Comparison of ENCODE assay signal across 10 cellular contexts in the genomic region with DNA sequence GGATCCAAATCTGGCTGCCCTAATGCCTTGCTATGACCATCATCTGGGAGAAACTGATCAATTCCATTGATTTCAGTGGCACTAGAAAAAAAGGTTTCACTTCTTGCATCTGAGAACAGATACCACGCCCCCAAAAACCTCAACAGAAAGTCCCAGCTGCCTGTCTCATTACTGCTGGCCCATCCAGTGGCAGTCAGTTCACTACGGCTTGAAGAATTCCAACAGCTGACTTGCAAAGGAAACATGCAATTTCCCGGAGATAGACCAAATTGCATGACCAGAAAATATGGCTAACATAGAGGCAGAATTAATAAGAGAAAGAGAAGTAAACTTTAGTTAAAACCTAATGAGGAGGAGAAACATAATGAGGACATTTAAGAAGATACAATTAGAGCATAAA. TPM values are rescaled to one million over a fixed set of nuclear protein-coding genes. Genes with fewer than 3 reads are reported as not detected.
DNase-seq lines count a peak whose midpoint lies in the region; ATAC-seq, FAIRE-seq and TF ChIP-seq lines count a peak whose summit lies in the region.
"Had no signal": no experiment of that assay in that cellular context is flagged by ENCODE, and none has a peak within 500 bp of the region (broad histone marks: within the 10 kb centered on the region; RNA-seq: fewer than 3 reads in every experiment).

No MANE protein-coding gene starts in this region.

- H3K27ac ChIP-seq in GM12878 (ENCODE audit: control insufficient read depth, insufficient read depth) (peak overlapping the region; percentile 47), ascending aorta (no peak overlapping the region)

- SMC1A ChIA-PET in GM12878 (lab: Charles Lee; ENCODE audit: uncharacterized antibody, unreplicated experiment) = interaction anchor here (0.9 to 3.1 kb wide), 16 partner anchors 9 to 130 kb away, joined by 3 to 15 read pairs (median 4); no protein-coding TSS in a partner anchor

- DNase-seq in AG20443 (ENCODE audit: low spot score) (peak; percentile 71), GM12878 (ENCODE audit: low read depth, low spot score) (peak; percentile 65), iPS-NIHi7 (ENCODE audit: extremely low spot score) (no peak), GF-D8 (lab: John Stamatoyannopoulos, UW) (no peak), DMS153 treated with DMSO at 0.1 percent for 48 hours (lab: John Stamatoyannopoulos, UW; ENCODE audit: unreplicated experiment) (no peak), ascending aorta (ENCODE audit: low spot score in 2 of 2) (no peak)
- DNase-seq: left cardiac atrium, NCI-H1092 had no signal

- no peak overlapping the region for H3K9ac ChIP-seq in GM12878 (ENCODE audit: control insufficient read depth, insufficient read depth, low read length)

- RAD21 ChIA-PET in GM12878 (lab: Charles Lee; ENCODE audit: unreplicated experiment) = interaction anchor here (0.5 to 2.9 kb wide), 11 partner anchors 18 to 107 kb away, joined by 3 to 13 read pairs (median 3); a partner anchor contains a TSS

- TF ChIP-seq POLR2A in GM12878 (IDR thresholded peaks at IDR 0.05; ENCODE audit: low read depth, low read length) = no peak

- FAIRE-seq in GM12878 (lab: Jason Lieb, UNC) = peak; percentile 89

- POLR2A ChIA-PET in GM12878 (lab: Charles Lee) = interaction anchor here (1.0 to 1.6 kb wide), 2 partner anchors 9 to 10 kb away, joined by 3 to 6 read pairs; no protein-coding TSS in a partner anchor

- no peaks in the 10 kb centered on the region for H4K20me1 ChIP-seq in GM12878 (ENCODE audit: control insufficient read depth, insufficient read depth)

- H3K4me3 ChIP-seq in GM12878 (no peak overlapping the region), ascending aorta (no peak overlapping the region)

- CTCF ChIA-PET in GM12878 (lab: Yijun Ruan, JAX) = interaction anchor here (0.7 to 1.8 kb wide), 5 partner anchors 13 to 318 kb away, joined by 3 to 4 read pairs (median 3); no protein-coding TSS in a partner anchor

- in situ Hi-C loops in GM12878 (cut with MboI) = no loop called here

- H3K4me1 ChIP-seq in GM12878 (ENCODE audit: control insufficient read depth, insufficient read depth, low read length) (peaks cover 34% of the 10 kb centered on the region), ascending aorta (no peaks in the 10 kb centered on the region)

- H3K36me3 ChIP-seq in GM12878 (ENCODE audit: control insufficient read depth in 2 of 2, insufficient read depth in 2 of 2, low read length in 1 of 2) (no peaks in the 10 kb centered on the region), ascending aorta (no peaks in the 10 kb centered on the region)

- WGBS in GM12878 (ENCODE audit: insufficient coverage, insufficient replicate concordance, low lambda C conversion rate, missing lambda C conversion rate) = 0% methylated on average over 3 of the region's 3 CpGs

- peak overlapping the region; percentile 62 for H3K4me2 ChIP-seq in GM12878 (ENCODE audit: control insufficient read depth, insufficient read depth)

- BruUV-seq in GM12878 (replicated peaks; lab: Mats Ljungman, UMichigan) = no TSS peak

- H3K27me3 ChIP-seq in GM12878 (replicated peaks in 1 of 2; ENCODE audit: control insufficient read depth in 2 of 2, insufficient read depth in 2 of 2, low read length in 1 of 2) (no peaks in the 10 kb centered on the region), ascending aorta (no peaks in the 10 kb centered on the region)

- no peak overlapping the region for H2AFZ ChIP-seq in GM12878 (ENCODE audit: control insufficient read depth, low read depth, low read length)

- H3K9me3 ChIP-seq in GM12878 (replicated peaks; ENCODE audit: control insufficient read depth, insufficient read depth, low read length) = no peaks in the 10 kb centered on the region
- H3K9me3 ChIP-seq in ascending aorta = no peaks in the 10 kb centered on the region

- no peak for TF ChIP-seq RAD21 in GM12878 (IDR thresholded peaks at IDR 0.05; ENCODE audit: insufficient read depth, low read depth, low read length)

- intact Hi-C loops in GM12878 (cut with micrococcal nuclease; ENCODE audit: unreplicated experiment) (no loop called here), ascending aorta (cut with DNase I) (no loop called here)

- ATAC-seq in GM19372 (IDR thresholded peaks at IDR 0.05; ENCODE audit: low read depth, unreplicated experiment) (peak; percentile 72), HG03280 (IDR thresholded peaks at IDR 0.05; ENCODE audit: unreplicated experiment) (peak; percentile 80), GM12878 (peak; percentile 87)
- ATAC-seq: left cardiac atrium had no signal

- peak; percentile 60 to 75; a peak in 2 of 4 replicates for TF ChIP-seq EP300 in GM12878 (IDR thresholded peaks at IDR 0.05; ENCODE audit: borderline replicate concordance in 1 of 2, control insufficient read depth in 1 of 2, low read depth in 2 of 2, low read length in 2 of 2)

- TF ChIP-seq CTCF in GM12878 (IDR thresholded peaks at IDR 0.05 in 2 of 3, conservative IDR thresholded peaks at IDR 0.05 in 1 of 3; ENCODE audit: control insufficient read depth in 2 of 3, extremely low read depth in 1 of 3, insufficient read depth in 1 of 3, low read depth in 3 of 3, low read length in 3 of 3) (no peak), ascending aorta (IDR thresholded peaks at IDR 0.05) (no peak)

- H3K79me2 ChIP-seq in GM12878 (ENCODE audit: control insufficient read depth, insufficient read depth, low read length) = no peaks in the 10 kb centered on the region

TF ChIP-seq in GM12878, 131 proteins besides CTCF, POLR2A, EP300 and RAD21 (continues in another document):
- TF ChIP-seq, protein P1, sequence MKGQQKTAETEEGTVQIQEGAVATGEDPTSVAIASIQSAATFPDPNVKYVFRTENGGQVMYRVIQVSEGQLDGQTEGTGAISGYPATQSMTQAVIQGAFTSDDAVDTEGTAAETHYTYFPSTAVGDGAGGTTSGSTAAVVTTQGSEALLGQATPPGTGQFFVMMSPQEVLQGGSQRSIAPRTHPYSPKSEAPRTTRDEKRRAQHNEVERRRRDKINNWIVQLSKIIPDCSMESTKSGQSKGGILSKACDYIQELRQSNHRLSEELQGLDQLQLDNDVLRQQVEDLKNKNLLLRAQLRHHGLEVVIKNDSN (IDR thresholded peaks at IDR 0.05; ENCODE audit: borderline replicate concordance, extremely low read length, insufficient read depth, low read depth, low read length) = no peak
- no peak for TF ChIP-seq HDAC2 (IDR thresholded peaks at IDR 0.05)
- peak; percentile 46; the same call in 1 of the 2 replicates for TF ChIP-seq BMI1 (IDR thresholded peaks at IDR 0.05; ENCODE audit: borderline replicate concordance)
- peak; percentile 94 for TF ChIP-seq IKZF1 (conservative IDR thresholded peaks at IDR 0.05)
- 0 out of 2 replicates have a peak, but pooled peaks have one; percentile 23 for TF ChIP-seq NBN (IDR thresholded peaks at IDR 0.05)
- TF ChIP-seq, protein P2, sequence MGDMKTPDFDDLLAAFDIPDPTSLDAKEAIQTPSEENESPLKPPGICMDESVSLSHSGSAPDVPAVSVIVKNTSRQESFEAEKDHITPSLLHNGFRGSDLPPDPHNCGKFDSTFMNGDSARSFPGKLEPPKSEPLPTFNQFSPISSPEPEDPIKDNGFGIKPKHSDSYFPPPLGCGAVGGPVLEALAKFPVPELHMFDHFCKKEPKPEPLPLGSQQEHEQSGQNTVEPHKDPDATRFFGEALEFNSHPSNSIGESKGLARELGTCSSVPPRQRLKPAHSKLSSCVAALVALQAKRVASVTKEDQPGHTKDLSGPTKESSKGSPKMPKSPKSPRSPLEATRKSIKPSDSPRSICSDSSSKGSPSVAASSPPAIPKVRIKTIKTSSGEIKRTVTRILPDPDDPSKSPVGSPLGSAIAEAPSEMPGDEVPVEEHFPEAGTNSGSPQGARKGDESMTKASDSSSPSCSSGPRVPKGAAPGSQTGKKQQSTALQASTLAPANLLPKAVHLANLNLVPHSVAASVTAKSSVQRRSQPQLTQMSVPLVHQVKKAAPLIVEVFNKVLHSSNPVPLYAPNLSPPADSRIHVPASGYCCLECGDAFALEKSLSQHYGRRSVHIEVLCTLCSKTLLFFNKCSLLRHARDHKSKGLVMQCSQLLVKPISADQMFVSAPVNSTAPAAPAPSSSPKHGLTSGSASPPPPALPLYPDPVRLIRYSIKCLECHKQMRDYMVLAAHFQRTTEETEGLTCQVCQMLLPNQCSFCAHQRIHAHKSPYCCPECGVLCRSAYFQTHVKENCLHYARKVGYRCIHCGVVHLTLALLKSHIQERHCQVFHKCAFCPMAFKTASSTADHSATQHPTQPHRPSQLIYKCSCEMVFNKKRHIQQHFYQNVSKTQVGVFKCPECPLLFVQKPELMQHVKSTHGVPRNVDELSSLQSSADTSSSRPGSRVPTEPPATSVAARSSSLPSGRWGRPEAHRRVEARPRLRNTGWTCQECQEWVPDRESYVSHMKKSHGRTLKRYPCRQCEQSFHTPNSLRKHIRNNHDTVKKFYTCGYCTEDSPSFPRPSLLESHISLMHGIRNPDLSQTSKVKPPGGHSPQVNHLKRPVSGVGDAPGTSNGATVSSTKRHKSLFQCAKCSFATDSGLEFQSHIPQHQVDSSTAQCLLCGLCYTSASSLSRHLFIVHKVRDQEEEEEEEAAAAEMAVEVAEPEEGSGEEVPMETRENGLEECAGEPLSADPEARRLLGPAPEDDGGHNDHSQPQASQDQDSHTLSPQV (IDR thresholded peaks at IDR 0.05) = no peak
- TF ChIP-seq STAT1 (conservative IDR thresholded peaks at IDR 0.05) = no peak

RNA-seq across cellular contexts. Expression of a gene that starts 48.6 kb away (rescaled TPM):
- total RNA-seq in GM12878 (2013; cell fraction: nucleolus; rRNA removed) = 287 and 299 TPM in 2 replicates
- total RNA-seq in GM12878 (2014; rRNA removed) (54.3 and 65.1 TPM in 2 replicates), GM12878 (2014; rRNA removed; fragmentation: Illumina TruSeq; extraction: Trizol) (58.3 and 59.5 TPM in 2 replicates), GM12878 (2021) (47.7 and 49.7 TPM in 2 replicates), ascending aorta (5.7 TPM)
- 20.1 TPM for polyA plus RNA-seq in GM12878 (2011; ENCODE audit: low read depth)
- polyA plus RNA-seq in GM12878 (2011; rRNA removed) (96.6 and 143 TPM in 2 replicates), GM12878 (2014; fragmentation: Illumina TruSeq; extraction: Trizol) (35.0 and 42.8 TPM in 2 replicates), GM12878 (2014; fragmentation: Nextera tagmentation; extraction: Ambion mirVana) (10 to 100 TPM; 48.0 to 62.1 TPM), GM12878 (2014; rRNA removed) (33.5 and 42.8 TPM in 2 replicates), GM12878 (2016; fragmentation: Nextera tagmentation; extraction: Ambion mirVana) (10 to 100 TPM; 21.7 to 30.5 TPM)
- polyA plus RNA-seq in GM12878 (2011; cell fraction: cytosol; rRNA removed) = 28.8 and 33.4 TPM in 2 replicates
- 44.7 and 51.1 TPM in 2 replicates for polyA plus RNA-seq in GM12878 (2011; cell fraction: nucleus; rRNA removed)
- polyA plus RNA-seq in GM12878 (2012) = 30.8 and 42.3 TPM in 2 replicates
- polyA minus RNA-seq in GM12878 (2011; rRNA and poly(A)+ RNA removed) = 63.0 and 82.2 TPM in 2 replicates
- polyA minus RNA-seq in GM12878 (2011; cell fraction: cytosol; rRNA and poly(A)+ RNA removed) = 46.4 and 57.0 TPM in 2 replicates
- 54.2 and 77.7 TPM in 2 replicates for polyA minus RNA-seq in GM12878 (2011; cell fraction: nucleus; rRNA and poly(A)+ RNA removed)

Comparison
In these comparisons a context has a peak if more than half of its experiments do, and no peak if none do; other contexts are left out.
1. DNase-seq: peak in AG20443 (single experiment) and GM12878 (single experiment); none in iPS-NIHi7 (single experiment), GF-D8 (single experiment), DMS153 treated with DMSO at 0.1 percent for 48 hours (single experiment) and ascending aorta (0 of 2).
2. Peak in every context shown above with its lines, with median percentiles within 50 percentile points of each other: ATAC-seq.